In genomic region chr20:32201296-32201976, GRCh38 we compare ENCODE assay signal across 13 cellular contexts. TPM values are rescaled to one million over a fixed set of nuclear protein-coding genes. Genes with fewer than 3 reads are reported as not detected.
A peak's percentile ranks its signal among the peaks of the same experiment; 100 is the strongest.
DNase-seq lines count a peak whose midpoint lies in the region; ATAC-seq and TF ChIP-seq lines count a peak whose summit lies in the region.
"Had no signal": no experiment of that assay in that cellular context is flagged by ENCODE, and none has a peak within 500 bp of the region (broad histone marks: within the 10 kb centered on the region; RNA-seq: fewer than 3 reads in every experiment).

No MANE protein-coding gene starts in this region.

- H3K4me1 ChIP-seq in mammary epithelial cell (ENCODE audit: insufficient read depth, low read length), result peaks cover 56% of the 10 kb centered on the region

- H3K27me3 ChIP-seq in mammary epithelial cell (ENCODE audit: insufficient read depth, low read length), result no peaks in the 10 kb centered on the region
- H3K27me3 ChIP-seq: testis had no signal

- H3K9ac ChIP-seq in mammary epithelial cell (ENCODE audit: insufficient read depth, low read length), result peak overlapping the region; percentile 3

- TF ChIP-seq CTCF in CD14-positive monocyte (IDR thresholded peaks at IDR 0.05) (no peak), HFFc6 (IDR thresholded peaks at IDR 0.05) (no peak), mammary epithelial cell (conservative IDR thresholded peaks at IDR 0.05 in 1 of 2, IDR thresholded peaks at IDR 0.05 in 1 of 2; ENCODE audit: extremely low read depth in 1 of 2, insufficient read depth in 1 of 2, low read depth in 1 of 2, low read length in 2 of 2) (no peak), nephron progenitor cell (IDR thresholded peaks at IDR 0.05) (no peak)

- peak overlapping the region; percentile 97 for H3K27ac ChIP-seq in mammary epithelial cell (ENCODE audit: insufficient read depth, low read depth, low read length)
- H3K27ac ChIP-seq: testis had no signal

- no peak for TF ChIP-seq POLR2A in GM18505 (IDR thresholded peaks at IDR 0.05; ENCODE audit: borderline replicate concordance, extremely low read depth, insufficient read depth, insufficient read length)

- no peaks in the 10 kb centered on the region for H4K20me1 ChIP-seq in mammary epithelial cell (ENCODE audit: insufficient read depth, low read length)

- in situ Hi-C loops in mammary epithelial cell (cut with MboI; ENCODE audit: low sequenced_read_pairs in 2 of 2), result loop anchor here in 1 of 2 donors (25.0 kb wide), 1 partner anchor 261 kb away; no protein-coding TSS in a partner anchor

- peaks cover 58 to 67% of the 10 kb centered on the region in 2 donors for H3K36me3 Mint-ChIP-seq in CD14-positive monocyte
- peaks cover 13% of the 10 kb centered on the region; the same call in 1 of the 2 replicates for H3K36me3 Mint-ChIP-seq in HFFc6 (ENCODE audit: low read depth)
- peaks cover 51% of the 10 kb centered on the region for H3K36me3 Mint-ChIP-seq in nephron progenitor cell (ENCODE audit: low read depth)
- H3K36me3 Mint-ChIP-seq in T-helper 2 cell treated with Interferon-gamma antibody and Interleukin-4, amounts not matched to agents 5 μg/mL and 100 μg/mL, for 36 hours (ENCODE audit: low read depth), result peaks cover 45% of the 10 kb centered on the region

- no peak overlapping the region for H3K4me3 ChIP-seq in mammary epithelial cell (replicated peaks in 1 of 3; ENCODE audit: insufficient read depth in 1 of 3, low read depth in 2 of 3, low read length in 3 of 3)
- H3K4me3 ChIP-seq: testis had no signal

- CTCF ChIA-PET in mammary epithelial cell (lab: Charles Lee; ENCODE audit: low non-redundant PET), result no interaction called here

- H3K4me2 ChIP-seq in mammary epithelial cell (ENCODE audit: insufficient read depth, low read depth, low read length), result peak overlapping the region; percentile 34

- peaks cover 91% of the 10 kb centered on the region for H3K79me2 ChIP-seq in mammary epithelial cell (ENCODE audit: insufficient read depth, low read length)

- ATAC-seq in GM18505 (IDR thresholded peaks at IDR 0.05; ENCODE audit: unreplicated experiment), result no peak
- ATAC-seq: naive thymus-derived CD4-positive, alpha-beta T cell had no signal

- no peak overlapping the region for H2AFZ ChIP-seq in mammary epithelial cell (ENCODE audit: low read depth, low read length)

- no peaks in the 10 kb centered on the region for H3K9me3 ChIP-seq in mammary epithelial cell (replicated peaks; ENCODE audit: insufficient read depth, low read length)
- H3K9me3 ChIP-seq: testis had no signal

- peak overlapping the region in 1 of 2 donors; percentile 50 for H3K4me3 Mint-ChIP-seq in CD14-positive monocyte
- H3K4me3 Mint-ChIP-seq in HFFc6, result no peak overlapping the region
- no peak overlapping the region for H3K4me3 Mint-ChIP-seq in nephron progenitor cell
- no peak overlapping the region for H3K4me3 Mint-ChIP-seq in T-helper 2 cell treated with Interferon-gamma antibody and Interleukin-4, amounts not matched to agents 5 μg/mL and 100 μg/mL, for 36 hours
- H3K4me3 Mint-ChIP-seq: naive thymus-derived CD4-positive, alpha-beta T cell had no signal

- intact Hi-C loops in CD14-positive monocyte (cut with micrococcal nuclease), result loop anchor here in 1 of 2 donors (10.0 kb wide), 1 partner anchor 283 kb away; no protein-coding TSS in a partner anchor
- intact Hi-C loops in mammary epithelial cell (cut with micrococcal nuclease), result loop anchor here (10.0 kb wide), 2 partner anchors 167 to 453 kb away; no protein-coding TSS in a partner anchor

- H3K36me3 ChIP-seq in mammary epithelial cell (ENCODE audit: insufficient read depth, low read length), result peaks cover 23% of the 10 kb centered on the region

- WGBS in mammary epithelial cell (ENCODE audit: low coverage, missing lambda C conversion rate), result 60% methylated on average over 4 of the region's 4 CpGs

- BruUV-seq in mammary epithelial cell (replicated peaks; lab: Mats Ljungman, UMichigan), result no TSS peak

- no peaks in the 10 kb centered on the region for H3K9me3 Mint-ChIP-seq in CD14-positive monocyte
- no peaks in the 10 kb centered on the region for H3K9me3 Mint-ChIP-seq in HFFc6
- H3K9me3 Mint-ChIP-seq in nephron progenitor cell, result no peaks in the 10 kb centered on the region
- no peaks in the 10 kb centered on the region for H3K9me3 Mint-ChIP-seq in T-helper 2 cell treated with Interferon-gamma antibody and Interleukin-4, amounts not matched to agents 5 μg/mL and 100 μg/mL, for 36 hours
- H3K9me3 Mint-ChIP-seq: naive thymus-derived CD4-positive, alpha-beta T cell had no signal

- H3K27me3 Mint-ChIP-seq in CD14-positive monocyte (ENCODE audit: low read depth in 3 of 3), result peaks cover 0 to 2% (median 0%) of the 10 kb centered on the region in 3 donors
- H3K27me3 Mint-ChIP-seq in HFFc6 (ENCODE audit: insufficient read depth), result no peaks in the 10 kb centered on the region; the same call in 1 of the 2 replicates
- no peaks in the 10 kb centered on the region for H3K27me3 Mint-ChIP-seq in nephron progenitor cell (ENCODE audit: low read depth, poor library complexity)
- no peaks in the 10 kb centered on the region for H3K27me3 Mint-ChIP-seq in T-helper 2 cell treated with Interferon-gamma antibody and Interleukin-4, amounts not matched to agents 5 μg/mL and 100 μg/mL, for 36 hours (ENCODE audit: low read depth)
- H3K27me3 Mint-ChIP-seq: naive thymus-derived CD4-positive, alpha-beta T cell had no signal

- DNase-seq in CD14-positive monocyte (ENCODE audit: low spot score) (no peak), HFFc6 (peak; percentile 31), mammary epithelial cell (peak; percentile 63), nephron progenitor cell (no peak), HT-29 (ENCODE audit: low spot score) (no peak)
- DNase-seq in T-helper 2 cell treated with Interferon-gamma antibody and Interleukin-4, amounts not matched to agents 5 μg/mL and 100 μg/mL, for 36 hours (ENCODE audit: low spot score), result no peak
- DNase-seq: KG1; kidney; naive thymus-derived CD4-positive, alpha-beta T cell; NCI-H2029; NCI-H82; testis had no signal

- dilution Hi-C loops in mammary epithelial cell (cut with HindIII; ENCODE audit: low sequenced_read_pairs), result no loop called here

- H3K4me1 Mint-ChIP-seq in CD14-positive monocyte (peaks cover 74% of the 10 kb centered on the region), HFFc6 (ENCODE audit: low read depth) (peaks cover 52% of the 10 kb centered on the region), nephron progenitor cell (peaks cover 46% of the 10 kb centered on the region)
- peaks cover 40% of the 10 kb centered on the region for H3K4me1 Mint-ChIP-seq in T-helper 2 cell treated with Interferon-gamma antibody and Interleukin-4, amounts not matched to agents 5 μg/mL and 100 μg/mL, for 36 hours (ENCODE audit: low read depth)

- H3K27ac Mint-ChIP-seq in CD14-positive monocyte (peak overlapping the region in 4 of 7 donors; percentile 11 to 93 (median 84)), HFFc6 (peak overlapping the region; percentile 80), nephron progenitor cell (peak overlapping the region; percentile 89)
- no peak overlapping the region for H3K27ac Mint-ChIP-seq in T-helper 2 cell treated with Interferon-gamma antibody and Interleukin-4, amounts not matched to agents 5 μg/mL and 100 μg/mL, for 36 hours

RNA-seq across cellular contexts. Expression of gene PLAGL2, which starts 6.1 kb away (rescaled TPM):
- polyA plus RNA-seq in CD14-positive monocyte (10 to 100 TPM in 1 of 2 donors, 1 to 10 TPM in 1; 6.2 to 14.7 TPM), mammary epithelial cell (3.7 TPM)
- 10 to 100 TPM in 2 of 6 experiments, 1 to 10 TPM in 4; 8.5 to 11.1 (median 9.5) TPM for total RNA-seq in HFFc6 (2021; fragmentation: NEBNext Ultra II Directional; extraction: Animal tissue kit (Norgen Biotek cat#: 25700))
- total RNA-seq in mammary epithelial cell, result 10 to 100 TPM in 1 of 2 donors, 1 to 10 TPM in 1; 6.3 to 17.2 TPM
- polyA minus RNA-seq in mammary epithelial cell, result 20.9 TPM
- total RNA-seq in HT-29 (2014; rRNA removed; shearing (Covaris generic)), result 6.9 and 7.9 TPM in 2 replicates

RNA-seq across cellular contexts. Expression of gene POFUT1, which starts 6.2 kb away (rescaled TPM):
- polyA plus RNA-seq in CD14-positive monocyte, result 10 to 100 TPM; 11.8 to 22.8 TPM
- total RNA-seq in HFFc6 (2021; fragmentation: NEBNext Ultra II Directional; extraction: Animal tissue kit (Norgen Biotek cat#: 25700)), result 10 to 100 TPM; 64.1 to 83.7 (median 74.6) TPM
- total RNA-seq in mammary epithelial cell, result 10 to 100 TPM; 36.7 to 43.5 TPM
- polyA plus RNA-seq in mammary epithelial cell, result 25.0 TPM
- 35.6 TPM for polyA minus RNA-seq in mammary epithelial cell
- total RNA-seq in HT-29 (2014; rRNA removed; shearing (Covaris generic)), result 44.6 and 56.1 TPM in 2 replicates

Comparison
In these comparisons a context has a peak if more than half of its experiments do, and no peak if none do; other contexts are left out.
1. DNase-seq: peak in HFFc6 (single experiment) and mammary epithelial cell (single experiment); none in CD14-positive monocyte (single experiment), nephron progenitor cell (single experiment), HT-29 (single experiment) and T-helper 2 cell treated with Interferon-gamma antibody and Interleukin-4, amounts not matched to agents 5 μg/mL and 100 μg/mL, for 36 hours (single experiment).